In genomic region chr5:87122171-87122977, GRCh38 we compare ENCODE assay signal across 11 cellular contexts.
DNase-seq lines count a peak whose midpoint lies in the region; TF ChIP-seq lines count a peak whose summit lies in the region.
"Had no signal": no experiment of that assay in that cellular context is flagged by ENCODE, and none has a peak within 500 bp of the region (broad histone marks: within the 10 kb centered on the region; RNA-seq: fewer than 3 reads in every experiment).

No MANE protein-coding gene starts in this region.

- no peaks in the 10 kb centered on the region for H3K9me3 Mint-ChIP-seq in mesothelial cell of epicardium

- H3K9me3 ChIP-seq in KOPT-K1 (ENCODE audit: insufficient read depth, low read length, poor library complexity, severe bottlenecking) (no peaks in the 10 kb centered on the region), osteoblast (ENCODE audit: low read depth, low read length) (no peaks in the 10 kb centered on the region)

- H3K27ac Mint-ChIP-seq in mesothelial cell of epicardium, result no peak overlapping the region

- H4K20me1 ChIP-seq in osteoblast (ENCODE audit: insufficient read depth, low read length), result no peaks in the 10 kb centered on the region

- H3K27me3 ChIP-seq in GM06990 (replicated peaks; ENCODE audit: control insufficient read depth, insufficient read depth, low read length) (no peaks in the 10 kb centered on the region), osteoblast (ENCODE audit: insufficient read depth, low read length) (no peaks in the 10 kb centered on the region)

- H3K36me3 ChIP-seq in GM06990 (ENCODE audit: control insufficient read depth, insufficient read depth, low read length), result no peaks in the 10 kb centered on the region
- H3K36me3 ChIP-seq in KOPT-K1 (ENCODE audit: insufficient read depth, low read length), result no peaks in the 10 kb centered on the region
- no peaks in the 10 kb centered on the region for H3K36me3 ChIP-seq in osteoblast (ENCODE audit: insufficient read depth, low read length)

- peaks cover 12% of the 10 kb centered on the region for H3K4me1 Mint-ChIP-seq in mesothelial cell of epicardium

- DNase-seq in GM06990 (ENCODE audit: extremely low read depth, insufficient read length), result peak; percentile 44
- no peak for DNase-seq in osteoblast (ENCODE audit: insufficient read length, low spot score, missing footprints)
- no peak for DNase-seq in NCI-H345 (lab: John Stamatoyannopoulos, UW)
- no peak for DNase-seq in 8988T
- no peak for DNase-seq in hepatic stellate cell (ENCODE audit: low spot score)
- no peak for DNase-seq in mesothelial cell of epicardium (ENCODE audit: low spot score in 2 of 2, unreplicated experiment in 2 of 2)
- DNase-seq: activated effector memory CD4-positive, alpha-beta T cell treated with Interleukin-2 at 50 U/mL for 16 hours; NCI-H524 had no signal

- H2AFZ ChIP-seq in osteoblast (ENCODE audit: low read length), result peak overlapping the region; percentile 1
- H2AFZ ChIP-seq: parathyroid adenoma had no signal

- no peaks in the 10 kb centered on the region for H3K36me3 Mint-ChIP-seq in mesothelial cell of epicardium

- no peaks in the 10 kb centered on the region for H3K27me3 Mint-ChIP-seq in mesothelial cell of epicardium (ENCODE audit: low read depth)

- TF ChIP-seq CTCF in GM06990 (IDR thresholded peaks at IDR 0.05; ENCODE audit: insufficient read depth, low read length, poor library complexity, severe bottlenecking), result no peak
- TF ChIP-seq CTCF in osteoblast (IDR thresholded peaks at IDR 0.05; ENCODE audit: extremely low read depth, low read depth, low read length), result no peak
- no peak for TF ChIP-seq CTCF in mesothelial cell of epicardium (IDR thresholded peaks at IDR 0.05; ENCODE audit: unreplicated experiment)

- no peaks in the 10 kb centered on the region for H3K79me2 ChIP-seq in osteoblast (ENCODE audit: insufficient read depth, low read length)
- H3K79me2 ChIP-seq: parathyroid adenoma had no signal

- no peak overlapping the region for H3K4me3 Mint-ChIP-seq in mesothelial cell of epicardium

- peak overlapping the region; percentile 69 for H3K4me2 ChIP-seq in osteoblast (ENCODE audit: insufficient read depth, low read length)

- H3K4me3 ChIP-seq in GM06990 (replicated peaks; ENCODE audit: low read depth, low read length), result no peak overlapping the region
- H3K4me3 ChIP-seq in osteoblast (ENCODE audit: insufficient read depth, low read length), result no peak overlapping the region

- peaks cover 65% of the 10 kb centered on the region for H3K4me1 ChIP-seq in osteoblast (ENCODE audit: insufficient read depth, low read length)

- H3K27ac ChIP-seq in KOPT-K1 (ENCODE audit: low read depth, low read length, poor library complexity, severe bottlenecking) (peak overlapping the region; percentile 15), angular gyrus (ENCODE audit: low read depth, low read length) (peak overlapping the region; percentile 22), osteoblast (ENCODE audit: low read depth, low read length) (peak overlapping the region; percentile 89)
- H3K27ac ChIP-seq: parathyroid adenoma had no signal

Comparison
In these comparisons a context has a peak if more than half of its experiments do, and no peak if none do; other contexts are left out.
1. H3K27ac ChIP-seq: peak in every context shown above with its lines; median percentile 89 in osteoblast; 22 in angular gyrus; 15 in KOPT-K1.